In the genomic region with DNA sequence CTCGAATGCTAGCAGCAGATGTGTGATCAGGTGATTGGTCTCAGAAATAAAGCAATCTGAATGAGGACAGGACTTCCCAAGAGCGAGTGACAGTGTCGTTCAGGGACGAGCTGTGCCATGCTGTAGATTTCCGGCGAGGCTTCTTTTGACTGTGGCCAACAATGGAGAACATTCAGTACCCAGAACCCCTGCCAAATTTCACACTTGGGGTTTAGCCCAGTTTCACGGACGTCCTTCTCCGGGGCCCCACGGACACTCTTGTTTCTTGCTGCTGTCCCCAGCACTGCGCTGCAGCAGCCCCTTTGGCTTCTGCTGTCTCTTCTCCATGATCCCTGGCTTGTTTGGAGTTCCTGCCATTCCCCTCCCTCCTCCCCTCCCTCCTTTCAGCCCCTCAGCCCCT, we compare ENCODE assay signal across 22 cellular contexts.
"Had no signal": no experiment of that assay in that cellular context is flagged by ENCODE, and none has a peak within 500 bp of the region (broad histone marks: within the 10 kb centered on the region; RNA-seq: fewer than 3 reads in every experiment).

No MANE protein-coding gene starts in this region.

- H3K27ac Mint-ChIP-seq: activated CD8-positive, alpha-beta T cell treated with anti-CD3 and anti-CD28 coated beads, Interleukin-2, amount 10 ng/mL, durations not matched to agents 7 days and 5 days; activated naive CD4-positive, alpha-beta T cell treated with anti-CD3 and anti-CD28 coated beads, Interleukin-2, amount 50 U/mL, for 24 hours; brain; naive thymus-derived CD8-positive, alpha-beta T cell; stimulated activated effector memory CD8-positive, alpha-beta T cell treated with anti-CD3 and anti-CD28 coated beads, Interleukin-12 subunit alpha, Interleukin-12 subunit beta, amount 100 ng/mL, for 72 hours; stimulated activated naive CD8-positive, alpha-beta T cell treated with anti-CD3 and anti-CD28 coated beads, Interleukin-15, amount 100 ng/mL, for 72 hours had no signal

- H3K27me3 Mint-ChIP-seq: brain had no signal

- H3K4me1 Mint-ChIP-seq: activated naive CD4-positive, alpha-beta T cell treated with anti-CD3 and anti-CD28 coated beads, Interleukin-2, amount 50 U/mL, for 24 hours; naive thymus-derived CD8-positive, alpha-beta T cell; stimulated activated effector memory CD8-positive, alpha-beta T cell treated with anti-CD3 and anti-CD28 coated beads, Interleukin-12 subunit alpha, Interleukin-12 subunit beta, amount 100 ng/mL, for 72 hours; stimulated activated naive CD8-positive, alpha-beta T cell treated with anti-CD3 and anti-CD28 coated beads, Interleukin-15, amount 100 ng/mL, for 72 hours had no signal

- H3K27ac ChIP-seq: lower lobe of right lung, suprapubic skin, tibial nerve, VCaP had no signal

- H3K4me1 ChIP-seq: lower lobe of right lung, suprapubic skin, tibial nerve had no signal

- H3K9me3 Mint-ChIP-seq: activated naive CD4-positive, alpha-beta T cell treated with anti-CD3 and anti-CD28 coated beads, Interleukin-2, amount 50 U/mL, for 24 hours; naive thymus-derived CD8-positive, alpha-beta T cell; stimulated activated effector memory CD8-positive, alpha-beta T cell treated with anti-CD3 and anti-CD28 coated beads, Interleukin-12 subunit alpha, Interleukin-12 subunit beta, amount 100 ng/mL, for 72 hours; stimulated activated naive CD8-positive, alpha-beta T cell treated with anti-CD3 and anti-CD28 coated beads, Interleukin-15, amount 100 ng/mL, for 72 hours had no signal

- H3K36me3 ChIP-seq: lower lobe of right lung, suprapubic skin, tibial nerve had no signal

- H3K4me3 Mint-ChIP-seq: activated CD8-positive, alpha-beta T cell treated with anti-CD3 and anti-CD28 coated beads, Interleukin-2, amount 10 ng/mL, durations not matched to agents 7 days and 5 days; activated naive CD4-positive, alpha-beta T cell treated with anti-CD3 and anti-CD28 coated beads, Interleukin-2, amount 50 U/mL, for 24 hours; brain; naive thymus-derived CD8-positive, alpha-beta T cell; stimulated activated effector memory CD8-positive, alpha-beta T cell treated with anti-CD3 and anti-CD28 coated beads, Interleukin-12 subunit alpha, Interleukin-12 subunit beta, amount 100 ng/mL, for 72 hours; stimulated activated naive CD8-positive, alpha-beta T cell treated with anti-CD3 and anti-CD28 coated beads, Interleukin-15, amount 100 ng/mL, for 72 hours had no signal

- DNase-seq: activated CD4-positive, alpha-beta T cell treated with anti-CD3 and anti-CD28 coated beads for 1 hour; activated CD4-positive, alpha-beta T cell treated with anti-CD3 and anti-CD28 coated beads, Interleukin-2, amount 50 U/mL, for 1 hour; activated CD8-positive, alpha-beta T cell treated with anti-CD3 and anti-CD28 coated beads, Interleukin-2, amount 10 ng/mL, durations not matched to agents 7 days and 5 days; activated gamma-delta T cell treated with Interleukin-2 at 50 U/mL for 16 hours; aorta; dermis blood vessel endothelial cell; effector CD8-positive, alpha-beta T cell; erythroblast; foreskin fibroblast; left colon; lower lobe of right lung; naive thymus-derived CD8-positive, alpha-beta T cell; small intestine; stimulated activated CD4-positive, alpha-beta T cell treated with anti-CD3 and anti-CD28 coated beads, Interleukin-2, amount 100 ng/mL, for 24 hours; stimulated activated naive CD8-positive, alpha-beta T cell treated with anti-CD3 and anti-CD28 coated beads, Interleukin-15, amount 100 ng/mL, for 72 hours had no signal

- H3K36me3 Mint-ChIP-seq: activated naive CD4-positive, alpha-beta T cell treated with anti-CD3 and anti-CD28 coated beads, Interleukin-2, amount 50 U/mL, for 24 hours; brain; naive thymus-derived CD8-positive, alpha-beta T cell; stimulated activated effector memory CD8-positive, alpha-beta T cell treated with anti-CD3 and anti-CD28 coated beads, Interleukin-12 subunit alpha, Interleukin-12 subunit beta, amount 100 ng/mL, for 72 hours had no signal

- H3K4me3 ChIP-seq: lower lobe of right lung, suprapubic skin, tibial nerve had no signal

- ATAC-seq: activated CD8-positive, alpha-beta T cell treated with anti-CD3 and anti-CD28 coated beads, Interleukin-2, amount 10 ng/mL, durations not matched to agents 7 days and 5 days; left colon; lower lobe of right lung; naive thymus-derived CD8-positive, alpha-beta T cell; sciatic nerve; stimulated activated effector memory CD8-positive, alpha-beta T cell treated with anti-CD3 and anti-CD28 coated beads, Interleukin-12 subunit alpha, Interleukin-12 subunit beta, amount 100 ng/mL, for 72 hours; stimulated activated naive CD8-positive, alpha-beta T cell treated with anti-CD3 and anti-CD28 coated beads, Interleukin-15, amount 100 ng/mL, for 72 hours had no signal

- H3K9me3 ChIP-seq: lower lobe of right lung, suprapubic skin, tibial nerve had no signal

- H3K27me3 ChIP-seq: suprapubic skin, tibial nerve had no signal
